In genomic region chr16:68640972-68641371, GRCh38 we compare ENCODE assay signal across 17 cellular contexts. TPM values are rescaled to one million over a fixed set of nuclear protein-coding genes. Genes with fewer than 3 reads are reported as not detected.
DNase-seq lines count a peak whose midpoint lies in the region; TF ChIP-seq lines count a peak whose summit lies in the region.
"Had no signal": no experiment of that assay in that cellular context is flagged by ENCODE, and none has a peak within 500 bp of the region (broad histone marks: within the 10 kb centered on the region; RNA-seq: fewer than 3 reads in every experiment).

No MANE protein-coding gene starts in this region.

- no peak overlapping the region for H3K27ac Mint-ChIP-seq in endodermal cell
- peak overlapping the region; percentile 0 for H3K27ac Mint-ChIP-seq in nephron progenitor cell
- no peak overlapping the region for H3K27ac Mint-ChIP-seq in activated naive CD4-positive, alpha-beta T cell treated with anti-CD3 and anti-CD28 coated beads for 36 hours
- H3K27ac Mint-ChIP-seq: activated naive CD8-positive, alpha-beta T cell; CD14-positive monocyte had no signal

- in situ Hi-C loops in ACHN (cut with HindIII; ENCODE audit: low pct_ligation_motif_present, low pct_unique_long_range_greater_than_20kb, low sequenced_read_pairs) = no loop called here

- 79 to 80% methylated on average over 3 of the region's 3 CpGs for WGBS in endodermal cell (ENCODE audit: insufficient coverage in 1 of 2, insufficient read length in 1 of 2), 2 experiments

- H3K36me3 Mint-ChIP-seq in endodermal cell (ENCODE audit: low read depth) (no peaks in the 10 kb centered on the region), nephron progenitor cell (ENCODE audit: low read depth) (no peaks in the 10 kb centered on the region)
- H3K36me3 Mint-ChIP-seq in activated naive CD4-positive, alpha-beta T cell treated with anti-CD3 and anti-CD28 coated beads for 36 hours (ENCODE audit: low read depth) = no peaks in the 10 kb centered on the region
- H3K36me3 Mint-ChIP-seq: activated naive CD8-positive, alpha-beta T cell; CD14-positive monocyte had no signal

- no peaks in the 10 kb centered on the region for H3K4me1 ChIP-seq in endodermal cell (ENCODE audit: control insufficient read depth, insufficient read depth, low read length)

- no peak overlapping the region for H3K4me3 Mint-ChIP-seq in endodermal cell
- no peak overlapping the region for H3K4me3 Mint-ChIP-seq in nephron progenitor cell
- H3K4me3 Mint-ChIP-seq in activated naive CD4-positive, alpha-beta T cell treated with anti-CD3 and anti-CD28 coated beads for 36 hours = no peak overlapping the region
- H3K4me3 Mint-ChIP-seq: activated naive CD8-positive, alpha-beta T cell had no signal

- no peak overlapping the region for H3K4me3 ChIP-seq in endodermal cell (ENCODE audit: low read length)
- H3K4me3 ChIP-seq: right atrium auricular region had no signal

- H3K36me3 ChIP-seq in endodermal cell (ENCODE audit: control insufficient read depth, insufficient read depth, low read length) = no peaks in the 10 kb centered on the region
- H3K36me3 ChIP-seq: right atrium auricular region had no signal

- peaks cover 34% of the 10 kb centered on the region for H3K27me3 ChIP-seq in endodermal cell (ENCODE audit: control insufficient read depth, insufficient read depth, low read length, poor library complexity, severe bottlenecking)

- intact Hi-C loops in activated naive CD4-positive, alpha-beta T cell treated with anti-CD3 and anti-CD28 coated beads for 36 hours (cut with micrococcal nuclease) = loop anchor here (10.0 kb wide), 1 partner anchor 556 kb away; the partner anchor contains the start of gene NFATC3

- no peak overlapping the region for H3K9ac ChIP-seq in endodermal cell (ENCODE audit: extremely low read depth, low read length, poor library complexity, severe bottlenecking)
- H3K9ac ChIP-seq: SK-N-SH had no signal

- H3K4me1 Mint-ChIP-seq in endodermal cell (peaks cover 16% of the 10 kb centered on the region), nephron progenitor cell (peaks cover 33% of the 10 kb centered on the region)
- H3K4me1 Mint-ChIP-seq in activated naive CD4-positive, alpha-beta T cell treated with anti-CD3 and anti-CD28 coated beads for 36 hours (ENCODE audit: low read depth) = peaks cover 24% of the 10 kb centered on the region

- peaks cover 25% of the 10 kb centered on the region for H3K27me3 Mint-ChIP-seq in endodermal cell (ENCODE audit: insufficient read depth)
- peaks cover 35% of the 10 kb centered on the region for H3K27me3 Mint-ChIP-seq in nephron progenitor cell (ENCODE audit: low read depth, poor library complexity)
- H3K27me3 Mint-ChIP-seq in activated naive CD4-positive, alpha-beta T cell treated with anti-CD3 and anti-CD28 coated beads for 36 hours (ENCODE audit: low read depth) = peaks cover 33% of the 10 kb centered on the region

- H3K9me3 ChIP-seq in endodermal cell (ENCODE audit: control insufficient read depth, low read length) = no peaks in the 10 kb centered on the region
- H3K9me3 ChIP-seq: right atrium auricular region, SK-N-SH had no signal

- H3K27ac ChIP-seq in endodermal cell (ENCODE audit: low read depth, low read length) = no peak overlapping the region
- H3K27ac ChIP-seq: right atrium auricular region, VCaP had no signal

- DNase-seq in ELF-1 (ENCODE audit: low read depth, low spot score) = peak; percentile 70
- peak; percentile 68 for DNase-seq in NCI-H226
- peak; percentile 68 for DNase-seq in endodermal cell
- no peak for DNase-seq in nephron progenitor cell
- no peak for DNase-seq in NOMO-1 (lab: John Stamatoyannopoulos, UW; ENCODE audit: unreplicated experiment in 2 of 2)
- no peak for DNase-seq in ACHN
- no peak for DNase-seq in activated naive CD4-positive, alpha-beta T cell treated with anti-CD3 and anti-CD28 coated beads for 36 hours
- no peak for DNase-seq in 8988T
- DNase-seq: cortex of kidney, kidney, NCI-H1436 treated with DMSO at 0.1 percent for 48 hours, NCI-H748 treated with DMSO at 0.1 percent for 48 hours, SK-N-SH had no signal

- no peaks in the 10 kb centered on the region for H3K9me3 Mint-ChIP-seq in endodermal cell
- no peaks in the 10 kb centered on the region for H3K9me3 Mint-ChIP-seq in nephron progenitor cell
- H3K9me3 Mint-ChIP-seq in activated naive CD4-positive, alpha-beta T cell treated with anti-CD3 and anti-CD28 coated beads for 36 hours = no peaks in the 10 kb centered on the region

- TF ChIP-seq CTCF in endodermal cell (conservative IDR thresholded peaks at IDR 0.05) = no peak
- no peak for TF ChIP-seq CTCF in nephron progenitor cell (IDR thresholded peaks at IDR 0.05)

- CTCF ChIA-PET in activated naive CD4-positive, alpha-beta T cell treated with anti-CD3 and anti-CD28 coated beads for 36 hours (lab: Charles Lee) = no interaction called here

RNA-seq across cellular contexts. Expression of gene CDH3, which starts 4.1 kb away (rescaled TPM):
- total RNA-seq in endodermal cell = 10 to 100 TPM; 79.6 to 88.1 TPM
- polyA plus RNA-seq in endodermal cell (2013, experiment 1 of 2) = 13.0 TPM
- polyA plus RNA-seq in endodermal cell (2013, experiment 2 of 2) = 8.5 TPM
- 10 to 100 TPM; 20.1 to 23.3 TPM for total RNA-seq in activated naive CD4-positive, alpha-beta T cell treated with anti-CD3 and anti-CD28 coated beads for 36 hours
- polyA plus RNA-seq: CD14-positive monocyte, SK-N-SH had no signal

Comparison
In these comparisons a context has a peak if more than half of its experiments do, and no peak if none do; other contexts are left out.
1. DNase-seq: peak in ELF-1 (single experiment), NCI-H226 (single experiment) and endodermal cell (single experiment); none in nephron progenitor cell (single experiment), NOMO-1 (0 of 2), ACHN (single experiment), activated naive CD4-positive, alpha-beta T cell treated with anti-CD3 and anti-CD28 coated beads for 36 hours (single experiment) and 8988T (single experiment).